1 cellular context compared by ENCODE assay signal in the genomic region with DNA sequence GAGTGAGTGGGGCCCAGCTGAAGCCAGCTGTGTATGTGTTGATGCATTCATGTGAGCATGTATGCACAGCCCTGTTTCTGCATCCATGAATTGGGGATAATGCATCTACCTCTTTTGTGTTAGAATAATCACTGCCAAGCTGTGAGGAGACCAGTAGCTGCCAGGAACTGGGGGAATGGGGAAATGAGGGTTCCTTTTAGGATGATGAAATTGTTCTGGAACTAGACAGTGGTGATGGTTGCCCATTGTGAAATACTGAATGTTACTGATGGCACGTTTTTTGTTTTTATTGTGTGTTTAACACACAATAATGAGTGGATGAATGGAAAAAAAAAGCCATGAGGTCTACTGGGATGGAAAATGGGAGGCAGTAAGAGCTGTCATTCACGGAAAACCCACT.
A peak's percentile ranks its signal among the peaks of the same experiment; 100 is the strongest.
TF ChIP-seq lines count a peak whose summit lies in the region.

No MANE protein-coding gene starts in this region.

TF ChIP-seq in IMR-90, 13 proteins besides CTCF, POLR2A, EP300 and RAD21:
- TF ChIP-seq RFX5 (IDR thresholded peaks at IDR 0.05; ENCODE audit: low read depth, low read length) (no peak), BHLHE40 (IDR thresholded peaks at IDR 0.05; ENCODE audit: low read depth, low read length) (no peak), CEBPB (IDR thresholded peaks at IDR 0.05; ENCODE audit: low read depth, low read length) (peak; percentile 33; the same call in 1 of the 2 replicates), RCOR1 (IDR thresholded peaks at IDR 0.05; ENCODE audit: insufficient replicate concordance, low read length) (no peak), MAZ (IDR thresholded peaks at IDR 0.05; ENCODE audit: borderline replicate concordance, low read depth, low read length) (no peak), CHD1 (IDR thresholded peaks at IDR 0.05; ENCODE audit: low read depth, low read length) (no peak)
